Comparison of ENCODE assay signal across 10 cellular contexts in genomic region chr12:120132863-120133385, GRCh38. TPM values are rescaled to one million over a fixed set of nuclear protein-coding genes. Genes with fewer than 3 reads are reported as not detected.
A peak's percentile ranks its signal among the peaks of the same experiment; 100 is the strongest.
DNase-seq lines count a peak whose midpoint lies in the region; ATAC-seq, FAIRE-seq and TF ChIP-seq lines count a peak whose summit lies in the region.
"Had no signal": no experiment of that assay in that cellular context is flagged by ENCODE, and none has a peak within 500 bp of the region (broad histone marks: within the 10 kb centered on the region; RNA-seq: fewer than 3 reads in every experiment).

No MANE protein-coding gene starts in this region.

- H3K36me3 ChIP-seq in right atrium auricular region, result peaks cover 100% of the 10 kb centered on the region

- peaks cover 0 to 7% of the 10 kb centered on the region in 2 donors for H3K4me1 ChIP-seq in right atrium auricular region

- DNase-seq in right atrium auricular region (ENCODE audit: low spot score) (no peak), islet precursor cell (no peak), NCI-H2171 (lab: John Stamatoyannopoulos, UW) (no peak), RCC 7860 (ENCODE audit: low spot score) (no peak), D341Med (ENCODE audit: low spot score) (no peak)

- ATAC-seq in GM18870 (IDR thresholded peaks at IDR 0.05; ENCODE audit: unreplicated experiment), result peak; percentile 89
- ATAC-seq in GM21529 (IDR thresholded peaks at IDR 0.05; ENCODE audit: unreplicated experiment), result peak; percentile 93
- peak; percentile 93 for ATAC-seq in HG03280 (IDR thresholded peaks at IDR 0.05; ENCODE audit: unreplicated experiment)

- FAIRE-seq in RCC 7860 (lab: Jason Lieb, UNC), result no peak
- FAIRE-seq: endometrium, G401.6 had no signal

- no peak for TF ChIP-seq CTCF in right atrium auricular region (IDR thresholded peaks at IDR 0.05)

- H3K27ac ChIP-seq in right atrium auricular region, result peak overlapping the region; percentile 13 to 33

- H3K9me3 ChIP-seq in right atrium auricular region, result no peaks in the 10 kb centered on the region

- no peak overlapping the region for H3K4me3 ChIP-seq in right atrium auricular region

- H3K27me3 ChIP-seq in right atrium auricular region, result no peaks in the 10 kb centered on the region

RNA-seq across cellular contexts. Expression of gene RAB35, which starts 16.4 kb away (rescaled TPM):
- total RNA-seq in right atrium auricular region, result 10 to 100 TPM; 13.4 to 17.6 TPM
